2 cellular contexts compared by ENCODE assay signal in genomic region chr9:125559194-125559593, GRCh38.
TF ChIP-seq lines count a peak whose summit lies in the region.

No MANE protein-coding gene starts in this region.

TF ChIP-seq in IMR-90, 13 proteins besides CTCF, POLR2A, EP300 and RAD21:
- no peak for TF ChIP-seq MAFK (IDR thresholded peaks at IDR 0.05; ENCODE audit: low read depth, low read length)
- no peak for TF ChIP-seq MXI1 (IDR thresholded peaks at IDR 0.05; ENCODE audit: borderline replicate concordance, low read depth, low read length)
- no peak for TF ChIP-seq RCOR1 (IDR thresholded peaks at IDR 0.05; ENCODE audit: insufficient replicate concordance, low read length)
- no peak for TF ChIP-seq SMC3 (IDR thresholded peaks at IDR 0.05; ENCODE audit: low read depth, low read length)
- no peak for TF ChIP-seq CEBPB (IDR thresholded peaks at IDR 0.05; ENCODE audit: low read depth, low read length)
- no peak for TF ChIP-seq CHD1 (IDR thresholded peaks at IDR 0.05; ENCODE audit: low read depth, low read length)
- TF ChIP-seq BHLHE40 (IDR thresholded peaks at IDR 0.05; ENCODE audit: low read depth, low read length): no peak

TF ChIP-seq in HepG2, 621 proteins besides CTCF, POLR2A, EP300 and RAD21:
- TF ChIP-seq STAT6 (CRISPR knock-in tag; IDR thresholded peaks at IDR 0.05; ENCODE audit: borderline replicate concordance): no peak
